32 cellular contexts compared by ENCODE assay signal in genomic region chr12:83313322-83313721, GRCh38.
"Had no signal": no experiment of that assay in that cellular context is flagged by ENCODE, and none has a peak within 500 bp of the region (broad histone marks: within the 10 kb centered on the region; RNA-seq: fewer than 3 reads in every experiment).

No MANE protein-coding gene starts in this region.

- H3K4me1 Mint-ChIP-seq: naive thymus-derived CD4-positive, alpha-beta T cell; natural killer cell; neural crest cell; stimulated activated memory B cell treated with anti-CD40 and anti-IgM and Interleukin-4, amounts not matched to agents 10 μg/mL and 1 μg/mL and 100 μg/mL, for 72 hours; stimulated activated naive CD8-positive, alpha-beta T cell treated with anti-CD3 and anti-CD28 coated beads, Interleukin-15, amount 100 ng/mL, for 72 hours had no signal

- H3K36me3 ChIP-seq: neutrophil, ovary, right lobe of liver, sigmoid colon, suprapubic skin, tibial artery, transverse colon, upper lobe of right lung, uterus had no signal

- H3K36me3 Mint-ChIP-seq: naive thymus-derived CD4-positive, alpha-beta T cell; natural killer cell; stimulated activated memory B cell treated with anti-CD40 and anti-IgM and Interleukin-4, amounts not matched to agents 10 μg/mL and 1 μg/mL and 100 μg/mL, for 72 hours; type B pancreatic cell had no signal

- H3K4me3 ChIP-seq: ovary, psoas muscle, right lobe of liver, sigmoid colon, suprapubic skin, testis, tibial artery, transverse colon, upper lobe of right lung, uterus had no signal

- H2AFZ ChIP-seq: parathyroid adenoma had no signal

- H3K27me3 ChIP-seq: neutrophil, ovary, right lobe of liver, sigmoid colon, suprapubic skin, testis, tibial artery, transverse colon, upper lobe of right lung, uterus had no signal

- H3K9me3 ChIP-seq: neutrophil, ovary, psoas muscle, right lobe of liver, sigmoid colon, suprapubic skin, testis, tibial artery, transverse colon, upper lobe of right lung, uterus had no signal

- H3K27ac Mint-ChIP-seq: naive thymus-derived CD4-positive, alpha-beta T cell; natural killer cell; progenitor cell of endocrine pancreas; stimulated activated memory B cell treated with anti-CD40 and anti-IgM and Interleukin-4, amounts not matched to agents 10 μg/mL and 1 μg/mL and 100 μg/mL, for 72 hours; stimulated activated naive CD8-positive, alpha-beta T cell treated with anti-CD3 and anti-CD28 coated beads, Interleukin-15, amount 100 ng/mL, for 72 hours; type B pancreatic cell had no signal

- H3K27ac ChIP-seq: neutrophil, ovary, parathyroid adenoma, psoas muscle, right lobe of liver, sigmoid colon, suprapubic skin, testis, tibial artery, transverse colon, upper lobe of right lung, uterus had no signal

- H3K27me3 Mint-ChIP-seq: progenitor cell of endocrine pancreas; stimulated activated memory B cell treated with anti-CD40 and anti-IgM and Interleukin-4, amounts not matched to agents 10 μg/mL and 1 μg/mL and 100 μg/mL, for 72 hours; stimulated activated naive CD8-positive, alpha-beta T cell treated with anti-CD3 and anti-CD28 coated beads, Interleukin-15, amount 100 ng/mL, for 72 hours; type B pancreatic cell had no signal

- H3K9me3 Mint-ChIP-seq: neural crest cell; stimulated activated naive CD8-positive, alpha-beta T cell treated with anti-CD3 and anti-CD28 coated beads, Interleukin-15, amount 100 ng/mL, for 72 hours had no signal

- FAIRE-seq: small intestine had no signal

- DNase-seq: naive thymus-derived CD4-positive, alpha-beta T cell; natural killer cell; nucleus accumbens; ovary; posterior cingulate gyrus; psoas muscle; right cardiac atrium; right lobe of liver; sigmoid colon; small intestine; stimulated activated CD4-positive, alpha-beta T cell treated with anti-CD3 and anti-CD28 coated beads, Interleukin-15, amount 100 ng/mL, for 24 hours; stimulated activated CD4-positive, alpha-beta T cell treated with anti-CD3 and anti-CD28 coated beads, Interleukin-2, amount 100 ng/mL, for 24 hours; stimulated activated CD4-positive, alpha-beta T cell treated with anti-CD3 and anti-CD28 coated beads, Interleukin-2, amount 100 ng/mL, for 48 hours; stimulated activated CD4-positive, alpha-beta T cell treated with anti-CD3 and anti-CD28 coated beads, Interleukin-4, amount 100 ng/mL, for 4 hours; stimulated activated CD8-positive, alpha-beta memory T cell treated with anti-CD3 and anti-CD28 coated beads, Interleukin-4, amount 100 ng/mL, for 48 hours; stimulated activated naive CD4-positive, alpha-beta T cell; stimulated activated naive CD8-positive, alpha-beta T cell treated with anti-CD3 and anti-CD28 coated beads, Interleukin-15, amount 100 ng/mL, for 72 hours; stimulated activated naive CD8-positive, alpha-beta T cell treated with anti-CD3 and anti-CD28 coated beads, Interleukin-15, Interleukin-2, amounts not matched to agents 100 U/mL and 50 U/mL, for 24 hours; substantia nigra; testis; tibial artery; transverse colon; upper lobe of right lung; uterus had no signal

- H3K4me1 ChIP-seq: parathyroid adenoma, psoas muscle, right lobe of liver, suprapubic skin, testis, tibial artery, transverse colon, upper lobe of right lung, uterus had no signal

- H3K79me2 ChIP-seq: parathyroid adenoma had no signal

- H3K4me3 Mint-ChIP-seq: naive thymus-derived CD4-positive, alpha-beta T cell; natural killer cell; nephron; neural crest cell; stimulated activated memory B cell treated with anti-CD40 and anti-IgM and Interleukin-4, amounts not matched to agents 10 μg/mL and 1 μg/mL and 100 μg/mL, for 72 hours; stimulated activated naive CD8-positive, alpha-beta T cell treated with anti-CD3 and anti-CD28 coated beads, Interleukin-15, amount 100 ng/mL, for 72 hours; type B pancreatic cell had no signal
